7 cellular contexts compared by ENCODE assay signal in the genomic region with DNA sequence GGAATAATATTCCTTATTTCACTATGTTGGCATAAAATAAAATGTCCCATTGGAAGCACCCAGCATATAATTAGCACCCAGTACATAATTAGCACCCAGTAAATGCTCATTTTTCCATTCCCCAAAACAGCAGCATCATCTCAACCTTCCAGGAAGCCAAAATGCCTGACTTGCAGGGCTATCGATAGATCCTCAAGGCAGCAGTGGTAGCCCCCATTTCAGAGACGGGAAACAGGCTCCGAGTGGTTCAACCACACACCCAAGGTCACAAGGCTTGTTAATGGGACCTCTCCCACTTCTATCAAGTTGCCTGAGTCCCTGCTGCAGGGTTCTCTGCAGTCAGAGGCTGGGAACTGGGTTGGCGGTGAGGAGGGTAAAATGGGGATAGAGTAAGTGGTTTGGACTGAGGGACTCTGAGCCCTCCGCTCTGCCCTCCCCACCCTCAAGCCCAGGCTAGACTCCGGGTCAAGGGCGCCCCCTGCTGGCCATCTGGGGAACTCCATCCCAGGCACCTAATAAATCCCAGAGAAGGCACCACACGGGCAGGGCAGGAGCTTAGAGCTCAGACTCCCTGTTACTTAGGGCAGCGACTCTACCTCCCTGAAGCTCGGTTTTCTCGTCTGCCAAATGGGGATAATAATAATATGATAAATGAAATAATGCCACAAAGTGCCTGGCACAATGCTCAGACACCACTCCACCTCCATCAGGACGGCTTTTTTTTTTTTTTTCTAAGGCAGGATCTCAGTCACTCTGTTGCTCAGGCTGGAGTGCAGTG. TPM values are rescaled to one million over a fixed set of nuclear protein-coding genes. Genes with fewer than 3 reads are reported as not detected.
DNase-seq lines count a peak whose midpoint lies in the region; ATAC-seq and TF ChIP-seq lines count a peak whose summit lies in the region.

No MANE protein-coding gene starts in this region.

- no peak overlapping the region for H3K27ac Mint-ChIP-seq in activated CD8-positive, alpha-beta T cell treated with anti-CD3 and anti-CD28 coated beads, Interleukin-2, amount 10 ng/mL, durations not matched to agents 7 days and 5 days

- peak; percentile 66 for ATAC-seq in HG03095 (IDR thresholded peaks at IDR 0.05; ENCODE audit: unreplicated experiment)
- ATAC-seq in activated CD8-positive, alpha-beta T cell treated with anti-CD3 and anti-CD28 coated beads, Interleukin-2, amount 10 ng/mL, durations not matched to agents 7 days and 5 days: peak; percentile 95

- POLR2A ChIA-PET in activated CD8-positive, alpha-beta T cell treated with anti-CD3 and anti-CD28 coated beads, Interleukin-2, amount 10 ng/mL, durations not matched to agents 7 days and 5 days (lab: Charles Lee): interaction anchor here (0.5 to 2.7 kb wide), 5 partner anchors 23 to 1549 kb away, joined by 3 to 29 read pairs (median 4); a partner anchor contains a TSS

- TF ChIP-seq CTCF in GM12873 (IDR thresholded peaks at IDR 0.05; ENCODE audit: insufficient read depth, low read depth, low read length, missing control alignments): peak; percentile 92

- no peaks in the 10 kb centered on the region for H3K9me3 Mint-ChIP-seq in activated CD8-positive, alpha-beta T cell treated with anti-CD3 and anti-CD28 coated beads, Interleukin-2, amount 10 ng/mL, durations not matched to agents 7 days and 5 days (ENCODE audit: insufficient read depth)

- H3K27me3 Mint-ChIP-seq in activated CD8-positive, alpha-beta T cell treated with anti-CD3 and anti-CD28 coated beads, Interleukin-2, amount 10 ng/mL, durations not matched to agents 7 days and 5 days (ENCODE audit: low read depth): no peaks in the 10 kb centered on the region

- no peaks in the 10 kb centered on the region for H3K36me3 Mint-ChIP-seq in activated CD8-positive, alpha-beta T cell treated with anti-CD3 and anti-CD28 coated beads, Interleukin-2, amount 10 ng/mL, durations not matched to agents 7 days and 5 days (ENCODE audit: low read depth)

- peak; percentile 80 for DNase-seq in NCI-H82 treated with DMSO at 0.1 percent for 48 hours (lab: John Stamatoyannopoulos, UW; ENCODE audit: unreplicated experiment)
- peak; percentile 94 for DNase-seq in activated CD8-positive, alpha-beta T cell treated with anti-CD3 and anti-CD28 coated beads, Interleukin-2, amount 10 ng/mL, durations not matched to agents 7 days and 5 days
- DNase-seq in effector CD8-positive, alpha-beta T cell (lab: John Stamatoyannopoulos, UW): peak; percentile 95
- peak; percentile 95 for DNase-seq in mesenteric fat pad (ENCODE audit: low spot score)
- peak; percentile 89 to 99 for DNase-seq in stimulated activated CD8-positive, alpha-beta memory T cell treated with anti-CD3 and anti-CD28 coated beads, Interleukin-4, amount 100 ng/mL, for 1 hour (ENCODE audit: low read depth in 2 of 2, low spot score in 1 of 2)

- CTCF ChIA-PET in activated CD8-positive, alpha-beta T cell treated with anti-CD3 and anti-CD28 coated beads, Interleukin-2, amount 10 ng/mL, durations not matched to agents 7 days and 5 days (lab: Charles Lee): interaction anchor here (0.6 to 13.5 kb wide), 35 partner anchors 9 to 396 kb away, joined by 3 to 532 read pairs (median 6); a partner anchor contains a TSS

- H3K4me1 Mint-ChIP-seq in activated CD8-positive, alpha-beta T cell treated with anti-CD3 and anti-CD28 coated beads, Interleukin-2, amount 10 ng/mL, durations not matched to agents 7 days and 5 days (ENCODE audit: low read depth): peaks cover 18% of the 10 kb centered on the region

- no peak overlapping the region for H3K4me3 Mint-ChIP-seq in activated CD8-positive, alpha-beta T cell treated with anti-CD3 and anti-CD28 coated beads, Interleukin-2, amount 10 ng/mL, durations not matched to agents 7 days and 5 days

RNA-seq across cellular contexts. Expression of a gene that starts 21.9 kb away (rescaled TPM):
- 100 to 1,000 TPM; 407 to 413 TPM for total RNA-seq in activated CD8-positive, alpha-beta T cell treated with anti-CD3 and anti-CD28 coated beads, Interleukin-2, amount 10 ng/mL, durations not matched to agents 7 days and 5 days
- 251 TPM for total RNA-seq in mesenteric fat pad

RNA-seq across cellular contexts. Expression of a gene that starts 56.1 kb away (rescaled TPM):
- not detected for total RNA-seq in activated CD8-positive, alpha-beta T cell treated with anti-CD3 and anti-CD28 coated beads, Interleukin-2, amount 10 ng/mL, durations not matched to agents 7 days and 5 days
- not detected for total RNA-seq in mesenteric fat pad

Comparison
In these comparisons a context has a peak if more than half of its experiments do, and no peak if none do; other contexts are left out.
1. Peak in every context shown above with its lines: DNase-seq and ATAC-seq.